8 cellular contexts compared by ENCODE assay signal in the genomic region with DNA sequence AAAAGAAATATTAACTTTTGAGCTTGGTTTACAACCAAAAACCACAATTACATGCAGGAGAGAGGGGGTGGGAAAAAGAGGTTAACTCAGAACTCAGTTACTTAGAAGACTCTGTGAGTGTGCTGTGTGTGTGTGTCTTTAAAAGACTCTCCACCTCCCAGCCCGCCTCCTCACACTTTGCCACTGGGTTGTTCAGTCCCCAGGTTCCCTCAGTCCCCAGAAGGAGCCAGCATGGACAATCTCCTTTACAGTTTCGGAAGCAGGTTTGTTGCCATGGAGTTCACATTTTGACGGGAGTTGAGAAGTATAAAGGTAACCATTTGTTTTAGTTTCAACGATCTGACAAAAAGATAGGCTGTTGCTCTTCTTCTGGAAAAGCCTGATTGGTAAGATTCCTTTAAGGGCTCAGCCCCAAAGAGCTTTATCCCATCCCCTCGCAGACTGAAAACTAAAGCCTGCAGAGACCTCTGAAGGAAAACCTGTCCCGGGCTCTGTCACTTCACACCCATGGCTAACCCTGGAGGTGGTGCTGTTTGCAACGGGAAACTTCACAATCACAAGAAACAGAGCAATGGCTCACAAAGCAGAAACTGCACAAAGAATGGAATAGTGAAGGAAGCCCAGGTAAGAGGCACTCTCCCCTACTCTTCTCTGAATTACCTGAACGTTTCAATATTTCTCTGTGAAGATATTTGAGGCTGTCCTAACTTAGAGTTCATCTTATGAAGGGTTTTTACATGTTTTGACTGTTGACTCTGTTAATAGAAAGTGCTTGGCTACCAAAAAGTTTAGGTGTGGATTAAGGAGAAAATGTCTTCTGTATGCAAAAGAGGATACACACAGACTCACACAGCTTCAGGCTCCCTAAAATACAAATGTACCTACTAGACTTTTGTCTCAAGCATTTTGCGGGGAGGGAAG. TPM values are rescaled to one million over a fixed set of nuclear protein-coding genes. Genes with fewer than 3 reads are reported as not detected.
DNase-seq lines count a peak whose midpoint lies in the region; ATAC-seq and TF ChIP-seq lines count a peak whose summit lies in the region.

SPTLC3 (plus strand) TSS at position 212 of the 921 bp plus-strand sequence; CDS start at position 508, 296 bp downstream.

- H3K79me1 ChIP-seq in neuronal stem cell (ENCODE audit: low read depth, low read length), result no peaks in the 10 kb centered on the region

- no peaks in the 10 kb centered on the region for H3K9me3 ChIP-seq in neuronal stem cell (replicated peaks in 1 of 2; ENCODE audit: control insufficient read depth in 2 of 2, insufficient read depth in 1 of 2, low read depth in 1 of 2, low read length in 2 of 2)

- H3K27me3 ChIP-seq in neuronal stem cell (ENCODE audit: control insufficient read depth in 3 of 3, insufficient read depth in 3 of 3, low read depth in 1 of 3, low read length in 3 of 3), result no peaks in the 10 kb centered on the region

- no peaks in the 10 kb centered on the region for H3K27me3 Mint-ChIP-seq in activated CD4-positive, alpha-beta memory T cell treated with anti-CD3 and anti-CD28 coated beads for 36 hours
- H3K27me3 Mint-ChIP-seq in activated CD4-positive, alpha-beta memory T cell treated with anti-CD3 and anti-CD28 coated beads, Interleukin-2, amount 10 ng/mL, durations not matched to agents 7 days and 5 days, result no peaks in the 10 kb centered on the region

- H3K36me3 Mint-ChIP-seq in activated CD4-positive, alpha-beta memory T cell treated with anti-CD3 and anti-CD28 coated beads for 36 hours, result no peaks in the 10 kb centered on the region
- no peaks in the 10 kb centered on the region for H3K36me3 Mint-ChIP-seq in activated CD4-positive, alpha-beta memory T cell treated with anti-CD3 and anti-CD28 coated beads, Interleukin-2, amount 10 ng/mL, durations not matched to agents 7 days and 5 days (ENCODE audit: low read depth)

- H3K4me2 ChIP-seq in neuronal stem cell (ENCODE audit: insufficient read depth, low read length, poor library complexity, severe bottlenecking), result peak within 1 kb of the TSS; percentile 35

- H3K4me3 ChIP-seq in fibroblast of pulmonary artery (replicated peaks; ENCODE audit: low read depth, low read length), result peak within 1 kb of the TSS; percentile 70
- peak within 1 kb of the TSS in 1 of 2 donors; percentile 41 for H3K4me3 ChIP-seq in neuronal stem cell (ENCODE audit: low read length in 2 of 2)

- POLR2A ChIA-PET in activated CD4-positive, alpha-beta memory T cell treated with anti-CD3 and anti-CD28 coated beads for 36 hours (lab: Charles Lee), result no interaction called here
- POLR2A ChIA-PET in activated CD4-positive, alpha-beta memory T cell treated with anti-CD3 and anti-CD28 coated beads, Interleukin-2, amount 10 ng/mL, durations not matched to agents 7 days and 5 days (lab: Charles Lee), result no interaction called here

- peak within 1 kb of the TSS; percentile 50 for H3K4me3 Mint-ChIP-seq in activated CD4-positive, alpha-beta memory T cell treated with anti-CD3 and anti-CD28 coated beads for 36 hours
- no peak within 1 kb of the TSS for H3K4me3 Mint-ChIP-seq in activated CD4-positive, alpha-beta memory T cell treated with anti-CD3 and anti-CD28 coated beads, Interleukin-2, amount 10 ng/mL, durations not matched to agents 7 days and 5 days

- peak; percentile 7 for TF ChIP-seq CTCF in fibroblast of pulmonary artery (IDR thresholded peaks at IDR 0.05; ENCODE audit: low read length, missing control alignments)

- no peak within 1 kb of the TSS for H3K27ac ChIP-seq in neuronal stem cell (replicated peaks; ENCODE audit: low read length)

- WGBS in neuronal stem cell (ENCODE audit: extremely low coverage in 2 of 2, insufficient read length in 2 of 2, insufficient replicate concordance in 1 of 2), 2 donors, result no CpG with 5 or more reads among the region's 9 CpGs

- no peaks in the 10 kb centered on the region for H3K9me3 Mint-ChIP-seq in activated CD4-positive, alpha-beta memory T cell treated with anti-CD3 and anti-CD28 coated beads for 36 hours
- H3K9me3 Mint-ChIP-seq in activated CD4-positive, alpha-beta memory T cell treated with anti-CD3 and anti-CD28 coated beads, Interleukin-2, amount 10 ng/mL, durations not matched to agents 7 days and 5 days, result no peaks in the 10 kb centered on the region

- H4K8ac ChIP-seq in neuronal stem cell (ENCODE audit: low read depth, low read length), result no peak within 1 kb of the TSS

- H4K91ac ChIP-seq in neuronal stem cell (ENCODE audit: low read depth, low read length, poor library complexity), result no peak within 1 kb of the TSS

- no peak within 1 kb of the TSS for H3K4ac ChIP-seq in neuronal stem cell (ENCODE audit: low read length)

- H3K4me1 ChIP-seq in neuronal stem cell (ENCODE audit: control insufficient read depth in 2 of 2, insufficient read depth in 1 of 2, low read depth in 1 of 2, low read length in 2 of 2), result peaks cover 10 to 40% of the 10 kb centered on the region in 2 donors

- no peak within 1 kb of the TSS for H2BK120ac ChIP-seq in neuronal stem cell (ENCODE audit: low read depth, low read length)

- no peaks in the 10 kb centered on the region for H3K36me3 ChIP-seq in neuronal stem cell (replicated peaks in 1 of 2; ENCODE audit: control insufficient read depth in 2 of 2, insufficient read depth in 2 of 2, low read length in 2 of 2)

- no peak within 1 kb of the TSS for H3K23ac ChIP-seq in neuronal stem cell (ENCODE audit: low read depth, low read length, poor library complexity)

- H3K9ac ChIP-seq in neuronal stem cell (ENCODE audit: low read depth, low read length, poor library complexity), result no peak within 1 kb of the TSS

- no peak within 1 kb of the TSS for H3K27ac Mint-ChIP-seq in activated CD4-positive, alpha-beta memory T cell treated with anti-CD3 and anti-CD28 coated beads for 36 hours
- H3K27ac Mint-ChIP-seq in activated CD4-positive, alpha-beta memory T cell treated with anti-CD3 and anti-CD28 coated beads, Interleukin-2, amount 10 ng/mL, durations not matched to agents 7 days and 5 days, result no peak within 1 kb of the TSS

- no peak within 1 kb of the TSS for H2BK15ac ChIP-seq in neuronal stem cell (ENCODE audit: low read length)

- H3K18ac ChIP-seq in neuronal stem cell (ENCODE audit: low read length), result no peak within 1 kb of the TSS

- intact Hi-C loops in activated CD4-positive, alpha-beta memory T cell treated with anti-CD3 and anti-CD28 coated beads for 36 hours (cut with micrococcal nuclease), result loop anchor here (1.0 kb wide), 1 partner anchor 238 kb away; no protein-coding TSS in a partner anchor

- DNase-seq in activated CD4-positive, alpha-beta memory T cell treated with anti-CD3 and anti-CD28 coated beads for 36 hours, result no peak
- DNase-seq in activated CD4-positive, alpha-beta memory T cell treated with anti-CD3 and anti-CD28 coated beads, Interleukin-2, amount 10 ng/mL, durations not matched to agents 7 days and 5 days, result no peak
- DNase-seq in RPMI8226 (peak; percentile 63), fibroblast of pulmonary artery (ENCODE audit: low read depth) (peak; percentile 57), neuronal stem cell (ENCODE audit: low spot score) (no peak), NCI-H82 treated with DMSO at 0.1 percent for 48 hours (lab: John Stamatoyannopoulos, UW; ENCODE audit: unreplicated experiment) (no peak), HuH-7.5 (ENCODE audit: low spot score) (no peak)

- H2AK5ac ChIP-seq in neuronal stem cell (ENCODE audit: low read depth, low read length), result no peak within 1 kb of the TSS

- H2AFZ ChIP-seq in neuronal stem cell (ENCODE audit: low read length), result peak within 1 kb of the TSS; percentile 77

- CTCF ChIA-PET in activated CD4-positive, alpha-beta memory T cell treated with anti-CD3 and anti-CD28 coated beads for 36 hours (lab: Charles Lee), result interaction anchor here (0.6 kb wide), 1 partner anchor 125 kb away, joined by 5 read pairs; no protein-coding TSS in a partner anchor
- CTCF ChIA-PET in activated CD4-positive, alpha-beta memory T cell treated with anti-CD3 and anti-CD28 coated beads, Interleukin-2, amount 10 ng/mL, durations not matched to agents 7 days and 5 days (lab: Charles Lee), result no interaction called here

- no peak within 1 kb of the TSS for H3K14ac ChIP-seq in neuronal stem cell (ENCODE audit: low read length)

- H2BK12ac ChIP-seq in neuronal stem cell (ENCODE audit: low read length), result no peak within 1 kb of the TSS

- H2BK5ac ChIP-seq in neuronal stem cell (ENCODE audit: low read length), result no peak within 1 kb of the TSS

- ATAC-seq in HG02884 (IDR thresholded peaks at IDR 0.05; ENCODE audit: unreplicated experiment), result peak; percentile 32

- peaks cover 15% of the 10 kb centered on the region for H3K4me1 Mint-ChIP-seq in activated CD4-positive, alpha-beta memory T cell treated with anti-CD3 and anti-CD28 coated beads for 36 hours (ENCODE audit: low read depth)
- peaks cover 9% of the 10 kb centered on the region for H3K4me1 Mint-ChIP-seq in activated CD4-positive, alpha-beta memory T cell treated with anti-CD3 and anti-CD28 coated beads, Interleukin-2, amount 10 ng/mL, durations not matched to agents 7 days and 5 days

RNA-seq across cellular contexts. Expression of gene SPTLC3, which starts in this region (rescaled TPM):
- total RNA-seq in activated CD4-positive, alpha-beta memory T cell treated with anti-CD3 and anti-CD28 coated beads for 36 hours, result under 1 TPM; 0.02 to 0.26 TPM
- not detected for total RNA-seq in activated CD4-positive, alpha-beta memory T cell treated with anti-CD3 and anti-CD28 coated beads, Interleukin-2, amount 10 ng/mL, durations not matched to agents 7 days and 5 days
- 1.3 TPM for polyA plus RNA-seq in neuronal stem cell (2013, experiment 1 of 2)
- 1.3 TPM for polyA plus RNA-seq in neuronal stem cell (2013, experiment 2 of 2)

Comparison
In these comparisons a context has a peak if more than half of its experiments do, and no peak if none do; other contexts are left out.
1. DNase-seq: peak in RPMI8226 (single experiment) and fibroblast of pulmonary artery (single experiment); none in activated CD4-positive, alpha-beta memory T cell treated with anti-CD3 and anti-CD28 coated beads for 36 hours (single experiment), activated CD4-positive, alpha-beta memory T cell treated with anti-CD3 and anti-CD28 coated beads, Interleukin-2, amount 10 ng/mL, durations not matched to agents 7 days and 5 days (single experiment), neuronal stem cell (single experiment), NCI-H82 treated with DMSO at 0.1 percent for 48 hours (single experiment) and HuH-7.5 (single experiment).